Comparison of ENCODE assay signal across 16 cellular contexts in genomic region chr6:14321992-14322772, GRCh38.
DNase-seq lines count a peak whose midpoint lies in the region; ATAC-seq, FAIRE-seq and TF ChIP-seq lines count a peak whose summit lies in the region.
"Had no signal": no experiment of that assay in that cellular context is flagged by ENCODE, and none has a peak within 500 bp of the region (broad histone marks: within the 10 kb centered on the region; RNA-seq: fewer than 3 reads in every experiment).

No MANE protein-coding gene starts in this region.

- peak in 3 of 8 donors; percentile 44 to 47 (median 46) for ATAC-seq in heart right ventricle
- ATAC-seq: naive thymus-derived CD4-positive, alpha-beta T cell had no signal

- WGBS in heart right ventricle, 2 donors: 93 to 95% methylated on average over 10 of the region's 10 CpGs
- WGBS in small intestine, 3 donors: 78 to 90% (median 90%) methylated on average over 10 of the region's 10 CpGs
- WGBS in lower leg skin, 2 donors: 92% methylated on average over 10 of the region's 10 CpGs

- H3K79me2 ChIP-seq in osteoblast (ENCODE audit: insufficient read depth, low read length): no peaks in the 10 kb centered on the region

- H3K27me3 ChIP-seq in heart right ventricle (no peaks in the 10 kb centered on the region), small intestine (ENCODE audit: control insufficient read depth in 2 of 2, insufficient read depth in 2 of 2, low read length in 2 of 2) (no peaks in the 10 kb centered on the region), osteoblast (ENCODE audit: insufficient read depth, low read length) (peaks cover 3% of the 10 kb centered on the region)
- H3K27me3 ChIP-seq: esophagus muscularis mucosa had no signal

- no peaks in the 10 kb centered on the region for H4K20me1 ChIP-seq in osteoblast (ENCODE audit: insufficient read depth, low read length)

- H3K9me3 ChIP-seq in heart right ventricle (no peaks in the 10 kb centered on the region), small intestine (ENCODE audit: control insufficient read depth, low read depth) (no peaks in the 10 kb centered on the region), osteoblast (ENCODE audit: low read depth, low read length) (no peaks in the 10 kb centered on the region)
- H3K9me3 ChIP-seq: esophagus muscularis mucosa had no signal

- H3K36me3 ChIP-seq in heart right ventricle: no peaks in the 10 kb centered on the region
- no peaks in the 10 kb centered on the region for H3K36me3 ChIP-seq in small intestine (ENCODE audit: control insufficient read depth in 2 of 2, insufficient read depth in 2 of 2, low read length in 2 of 2)
- H3K36me3 ChIP-seq in osteoblast (ENCODE audit: insufficient read depth, low read length): no peaks in the 10 kb centered on the region
- H3K36me3 ChIP-seq: esophagus muscularis mucosa had no signal

- DNase-seq in NCI-H524 (lab: John Stamatoyannopoulos, UW) (peak; percentile 4 to 37), NCI-H524 treated with DMSO at 0.1 percent for 48 hours (lab: John Stamatoyannopoulos, UW) (no peak), NCI-H510A treated with DMSO at 0.1 percent for 48 hours (lab: John Stamatoyannopoulos, UW) (peak; percentile 68), heart right ventricle (no peak), small intestine (peak; percentile 44), hippocampal formation (lab: John Stamatoyannopoulos, UW) (no peak), osteoblast (ENCODE audit: insufficient read length, low spot score, missing footprints) (no peak), lower leg skin (ENCODE audit: low spot score in 2 of 2) (no peak)
- DNase-seq: activated CD4-positive, alpha-beta memory T cell treated with anti-CD3 and anti-CD28 coated beads, Interleukin-2, amount 10 ng/mL, durations not matched to agents 7 days and 5 days; activated naive CD4-positive, alpha-beta T cell; naive thymus-derived CD4-positive, alpha-beta T cell; NCI-H1436 had no signal

- no peak overlapping the region for H2AFZ ChIP-seq in osteoblast (ENCODE audit: low read length)
- H2AFZ ChIP-seq: PC-9 had no signal

- intact Hi-C loops in heart right ventricle (cut with DNase I): no loop called here
- intact Hi-C loops in lower leg skin (cut with DNase I; ENCODE audit: low total_unique reads): no loop called here

- H3K4me1 ChIP-seq in heart right ventricle: no peaks in the 10 kb centered on the region
- H3K4me1 ChIP-seq in small intestine (ENCODE audit: control insufficient read depth in 2 of 2, insufficient read depth in 1 of 2, low read depth in 1 of 2, low read length in 1 of 2): no peaks in the 10 kb centered on the region
- H3K4me1 ChIP-seq in osteoblast (ENCODE audit: insufficient read depth, low read length): no peaks in the 10 kb centered on the region

- FAIRE-seq in small intestine (lab: Jason Lieb, UNC): no peak
- FAIRE-seq: D721Med, GM12892 had no signal

- H3K4me2 ChIP-seq in osteoblast (ENCODE audit: insufficient read depth, low read length): no peak overlapping the region
- H3K4me2 ChIP-seq: PC-9 had no signal

- TF ChIP-seq POLR2A in lower leg skin (IDR thresholded peaks at IDR 0.05): no peak

- H3K4me3 ChIP-seq in heart right ventricle: no peak overlapping the region
- no peak overlapping the region for H3K4me3 ChIP-seq in small intestine (ENCODE audit: low read depth in 1 of 2, low read length in 2 of 2)
- no peak overlapping the region for H3K4me3 ChIP-seq in osteoblast (ENCODE audit: insufficient read depth, low read length)
- H3K4me3 ChIP-seq in lower leg skin (ENCODE audit: low read depth, poor library complexity, severe bottlenecking): no peak overlapping the region
- H3K4me3 ChIP-seq: esophagus muscularis mucosa, PC-9 had no signal

- H3K27ac ChIP-seq in heart right ventricle (no peak overlapping the region), small intestine (ENCODE audit: low read depth in 1 of 2, low read length in 1 of 2) (no peak overlapping the region), osteoblast (ENCODE audit: low read depth, low read length) (no peak overlapping the region)
- H3K27ac ChIP-seq: esophagus muscularis mucosa, PC-9 had no signal

- TF ChIP-seq CTCF in heart right ventricle (IDR thresholded peaks at IDR 0.05) (peak in 7 of 9 donors; percentile 7 to 27 (median 24)), osteoblast (IDR thresholded peaks at IDR 0.05; ENCODE audit: extremely low read depth, low read depth, low read length) (no peak), lower leg skin (IDR thresholded peaks at IDR 0.05) (no peak)

Comparison
In these comparisons a context has a peak if more than half of its experiments do, and no peak if none do; other contexts are left out.
1. DNase-seq: peak in NCI-H524 (2 of 2), NCI-H510A treated with DMSO at 0.1 percent for 48 hours (single experiment) and small intestine (single experiment); none in NCI-H524 treated with DMSO at 0.1 percent for 48 hours (single experiment), heart right ventricle (0 of 2), hippocampal formation (0 of 2), osteoblast (single experiment) and lower leg skin (0 of 2).
2. CTCF ChIP-seq: peak in heart right ventricle (7 of 9); none in osteoblast (single experiment) and lower leg skin (0 of 3).